14 cellular contexts compared by ENCODE assay signal in genomic region chr7:139699640-139700504, GRCh38.
DNase-seq lines count a peak whose midpoint lies in the region; ATAC-seq, FAIRE-seq and TF ChIP-seq lines count a peak whose summit lies in the region.
"Had no signal": no experiment of that assay in that cellular context is flagged by ENCODE, and none has a peak within 500 bp of the region (broad histone marks: within the 10 kb centered on the region; RNA-seq: fewer than 3 reads in every experiment).

No MANE protein-coding gene starts in this region.

- POLR2A ChIA-PET in IMR-90 (lab: Charles Lee; ENCODE audit: unreplicated experiment) (no interaction called here), K562 (lab: Yijun Ruan, JAX) (interaction anchor here (1.2 kb wide), 1 partner anchor 15 kb away, joined by 5 read pairs; no protein-coding TSS in a partner anchor)

- no peak overlapping the region for H3K56ac ChIP-seq in IMR-90 (ENCODE audit: extremely low read depth, insufficient read depth, low read length)

- TF ChIP-seq EP300 in K562 (IDR thresholded peaks at IDR 0.05; ENCODE audit: low read length), result no peak

- no peak overlapping the region for H4K8ac ChIP-seq in IMR-90 (ENCODE audit: low read depth in 2 of 2, low read length in 2 of 2)

- peak overlapping the region; percentile 85 for H3K27ac Mint-ChIP-seq in activated CD4-positive, alpha-beta T cell treated with anti-CD3 and anti-CD28 coated beads, Interleukin-2, amount 10 ng/mL, durations not matched to agents 24 days and 14 days
- peak overlapping the region; percentile 79 for H3K27ac Mint-ChIP-seq in stimulated activated effector memory CD8-positive, alpha-beta T cell treated with anti-CD3 and anti-CD28 coated beads, Interleukin-12 subunit alpha, Interleukin-12 subunit beta, amount 100 ng/mL, for 72 hours

- no TSS peak for BruUV-seq in IMR-90 (replicated peaks; lab: Mats Ljungman, UMichigan)
- BruUV-seq in K562 (replicated peaks; lab: Mats Ljungman, UMichigan), result no TSS peak

- dilution Hi-C loops in IMR-90 (cut with HindIII; ENCODE audit: low sequenced_read_pairs, unreplicated experiment), result no loop called here

- no peak overlapping the region for H2BK120ac ChIP-seq in IMR-90 (ENCODE audit: low read depth, low read length)

- peak; percentile 68 for DNase-seq in activated CD4-positive, alpha-beta T cell treated with anti-CD3 and anti-CD28 coated beads, Interleukin-2, amount 10 ng/mL, durations not matched to agents 24 days and 14 days
- DNase-seq in activated CD4-positive, alpha-beta T cell treated with anti-CD3 and anti-CD28 coated beads for 1 hour, result no peak
- DNase-seq in IMR-90, result no peak
- peak; percentile 49 to 58 (median 56) for DNase-seq in K562 (ENCODE audit: extremely low read depth in 1 of 4, low spot score in 3 of 4)
- DNase-seq in stimulated activated effector memory CD8-positive, alpha-beta T cell treated with anti-CD3 and anti-CD28 coated beads, Interleukin-12 subunit alpha, Interleukin-12 subunit beta, amount 100 ng/mL, for 72 hours (ENCODE audit: low spot score in 2 of 2), result peak; percentile 18 to 79
- no peak for DNase-seq in NCI-H2081 (lab: John Stamatoyannopoulos, UW)
- no peak for DNase-seq in G401 (ENCODE audit: low spot score)
- no peak for DNase-seq in stimulated activated CD4-positive, alpha-beta T cell treated with anti-CD3 and anti-CD28 coated beads, Interleukin-4, amount 100 ng/mL, for 1 hour
- DNase-seq: activated gamma-delta T cell treated with Interleukin-2 at 50 U/mL for 16 hours, GDM1, HCEC 1CT, left cardiac atrium, NCI-H1930, T1000 had no signal

- H3K4me3 ChIP-seq in IMR-90 (ENCODE audit: insufficient read depth, low read depth, low read length) (no peak overlapping the region), K562 (no peak overlapping the region)

- H2BK20ac ChIP-seq in IMR-90 (ENCODE audit: low read depth, low read length), result no peak overlapping the region

- no peak overlapping the region for H3K4me3 Mint-ChIP-seq in activated CD4-positive, alpha-beta T cell treated with anti-CD3 and anti-CD28 coated beads, Interleukin-2, amount 10 ng/mL, durations not matched to agents 24 days and 14 days
- peak overlapping the region; percentile 46 for H3K4me3 Mint-ChIP-seq in stimulated activated effector memory CD8-positive, alpha-beta T cell treated with anti-CD3 and anti-CD28 coated beads, Interleukin-12 subunit alpha, Interleukin-12 subunit beta, amount 100 ng/mL, for 72 hours

- in situ Hi-C loops in IMR-90 (cut with MboI; ENCODE audit: low sequenced_read_pairs) (no loop called here), K562 (cut with MboI) (no loop called here), G401 (cut with HindIII; ENCODE audit: low sequenced_read_pairs) (no loop called here)

- H3K23ac ChIP-seq in IMR-90 (ENCODE audit: low read depth, low read length), result no peak overlapping the region

- TF ChIP-seq POLR2A in IMR-90 (IDR thresholded peaks at IDR 0.05; ENCODE audit: low read depth, low read length) (no peak), K562 (conservative IDR thresholded peaks at IDR 0.05) (no peak)

- H3K79me1 ChIP-seq in IMR-90 (ENCODE audit: low read depth in 1 of 2, low read length in 2 of 2), result peaks cover 72 to 98% of the 10 kb centered on the region in 2 experiments

- peaks cover 36% of the 10 kb centered on the region for H3K4me1 Mint-ChIP-seq in activated CD4-positive, alpha-beta T cell treated with anti-CD3 and anti-CD28 coated beads, Interleukin-2, amount 10 ng/mL, durations not matched to agents 24 days and 14 days
- peaks cover 89% of the 10 kb centered on the region for H3K4me1 Mint-ChIP-seq in stimulated activated effector memory CD8-positive, alpha-beta T cell treated with anti-CD3 and anti-CD28 coated beads, Interleukin-12 subunit alpha, Interleukin-12 subunit beta, amount 100 ng/mL, for 72 hours

- H3K9me3 ChIP-seq in IMR-90 (ENCODE audit: control insufficient read depth, insufficient read depth, low read length), result no peaks in the 10 kb centered on the region
- H3K9me3 ChIP-seq in K562 (replicated peaks; ENCODE audit: control insufficient read depth, insufficient read depth, low read depth, low read length), result no peaks in the 10 kb centered on the region

- CTCF ChIA-PET in IMR-90 (lab: Yijun Ruan, JAX) (no interaction called here), K562 (lab: Yijun Ruan, JAX; ENCODE audit: low intra/inter-chr PET ratio) (no interaction called here)

- peak overlapping the region; percentile 37 for H2AK9ac ChIP-seq in IMR-90 (replicated peaks; ENCODE audit: low read depth, low read length, poor library complexity)

- no peaks in the 10 kb centered on the region for H3K9me3 Mint-ChIP-seq in activated CD4-positive, alpha-beta T cell treated with anti-CD3 and anti-CD28 coated beads, Interleukin-2, amount 10 ng/mL, durations not matched to agents 24 days and 14 days
- H3K9me3 Mint-ChIP-seq in stimulated activated effector memory CD8-positive, alpha-beta T cell treated with anti-CD3 and anti-CD28 coated beads, Interleukin-12 subunit alpha, Interleukin-12 subunit beta, amount 100 ng/mL, for 72 hours, result no peaks in the 10 kb centered on the region

- FAIRE-seq in K562 (lab: Jason Lieb, UNC), result no peak

- intact Hi-C loops in activated CD4-positive, alpha-beta T cell treated with anti-CD3 and anti-CD28 coated beads, Interleukin-2, amount 10 ng/mL, durations not matched to agents 24 days and 14 days (cut with micrococcal nuclease), result loop anchor here (1.0 kb wide), 1 partner anchor 18 kb away; no protein-coding TSS in a partner anchor
- intact Hi-C loops in IMR-90 (cut with micrococcal nuclease) (no loop called here), K562 (cut with micrococcal nuclease) (loop anchor here (2.0 kb wide), 1 partner anchor 53 kb away; no protein-coding TSS in a partner anchor)

- no peak overlapping the region for H3K9ac ChIP-seq in IMR-90 (ENCODE audit: low read depth, low read length)
- no peak overlapping the region for H3K9ac ChIP-seq in K562 (ENCODE audit: insufficient read depth in 1 of 2, low read depth in 2 of 2, low read length in 2 of 2)

- H4K91ac ChIP-seq in IMR-90 (ENCODE audit: insufficient read depth, low read depth, low read length), result peak overlapping the region; percentile 24; the same call in 1 of the 2 replicates

- TF ChIP-seq CTCF in IMR-90 (conservative IDR thresholded peaks at IDR 0.05; ENCODE audit: low read depth, low read length) (no peak), K562 (IDR thresholded peaks at IDR 0.05 in 2 of 3, conservative IDR thresholded peaks at IDR 0.05 in 1 of 3; ENCODE audit: insufficient read depth in 2 of 3, low read depth in 1 of 3, low read length in 3 of 3) (peak; percentile 54 to 73 (median 58))

- H3K4me1 ChIP-seq in IMR-90 (ENCODE audit: control insufficient read depth, insufficient read depth, low read length) (peaks cover 32% of the 10 kb centered on the region), K562 (replicated peaks in 1 of 2; ENCODE audit: control insufficient read depth in 2 of 2, insufficient read depth in 2 of 2, low read length in 2 of 2) (peaks cover 5 to 6% of the 10 kb centered on the region in 2 experiments)

- ATAC-seq in IMR-90 (ENCODE audit: low read depth) (no peak), K562 (peak; percentile 88)
- ATAC-seq in stimulated activated effector memory CD8-positive, alpha-beta T cell treated with anti-CD3 and anti-CD28 coated beads, Interleukin-12 subunit alpha, Interleukin-12 subunit beta, amount 100 ng/mL, for 72 hours, result peak; percentile 85
- ATAC-seq: left cardiac atrium had no signal

- TF ChIP-seq RAD21 in IMR-90 (IDR thresholded peaks at IDR 0.05; ENCODE audit: low read length) (no peak), K562 (CRISPR knock-in tag; conservative IDR thresholded peaks at IDR 0.05 in 1 of 2, IDR thresholded peaks at IDR 0.05 in 1 of 2) (peak in 1 of 2 experiments; percentile 51; a peak in 2 of 4 replicates)

- H3K4me2 ChIP-seq in IMR-90 (ENCODE audit: low read depth, low read length), result no peak overlapping the region
- no peak overlapping the region for H3K4me2 ChIP-seq in K562 (ENCODE audit: insufficient read depth, low read length)

- H2BK5ac ChIP-seq in IMR-90 (ENCODE audit: low read depth, low read length, poor library complexity, severe bottlenecking), result no peak overlapping the region

- no peak overlapping the region for H2BK15ac ChIP-seq in IMR-90 (ENCODE audit: low read depth, low read length)

- H4K20me1 ChIP-seq in IMR-90 (ENCODE audit: insufficient read depth, low read length) (peaks cover 96% of the 10 kb centered on the region), K562 (replicated peaks; ENCODE audit: control insufficient read depth, insufficient read depth, low read length) (peaks cover 9% of the 10 kb centered on the region)

- H3K27me3 Mint-ChIP-seq in activated CD4-positive, alpha-beta T cell treated with anti-CD3 and anti-CD28 coated beads, Interleukin-2, amount 10 ng/mL, durations not matched to agents 24 days and 14 days, result no peaks in the 10 kb centered on the region

- H3K27me3 ChIP-seq in IMR-90 (ENCODE audit: control insufficient read depth, insufficient read depth, low read length) (no peaks in the 10 kb centered on the region), K562 (ENCODE audit: control insufficient read depth in 2 of 2, insufficient read depth in 2 of 2, low read length in 2 of 2) (no peaks in the 10 kb centered on the region)

- no peak overlapping the region for H3K27ac ChIP-seq in IMR-90 (ENCODE audit: insufficient read depth, low read length)
- no peak overlapping the region for H3K27ac ChIP-seq in K562 (ENCODE audit: extremely low read depth, low read depth, low read length)

- H3K14ac ChIP-seq in IMR-90 (replicated peaks; ENCODE audit: low read depth, low read length), result no peak overlapping the region

- 86% methylated on average over 15 of the region's 18 CpGs; no CpG with 5 or more reads in 1 of the 2 experiments for WGBS in IMR-90 (ENCODE audit: extremely low coverage in 2 of 2, insufficient read length in 1 of 2), 2 experiments
- WGBS in K562 (ENCODE audit: insufficient coverage, low coverage, missing lambda C conversion rate), result 45% methylated on average over 18 of the region's 18 CpGs

- H2AK5ac ChIP-seq in IMR-90 (ENCODE audit: low read depth, low read length), result peak overlapping the region; percentile 50; the same call in 1 of the 2 replicates

- no peak overlapping the region; the same call in 1 of the 2 replicates for H3K4ac ChIP-seq in IMR-90 (ENCODE audit: low read depth, low read length)

- no peak overlapping the region for H4K5ac ChIP-seq in IMR-90 (ENCODE audit: low read depth, low read length)

- H3K36me3 ChIP-seq in IMR-90 (ENCODE audit: control insufficient read depth, insufficient read depth, low read length) (peaks cover 67% of the 10 kb centered on the region), K562 (ENCODE audit: control insufficient read depth, insufficient read depth, low read length) (peaks cover 3% of the 10 kb centered on the region)

- no peaks in the 10 kb centered on the region for H3K79me2 ChIP-seq in K562 (ENCODE audit: control insufficient read depth, insufficient read depth, low read length)

- H3K18ac ChIP-seq in IMR-90 (ENCODE audit: low read depth, low read length), result no peak overlapping the region

- H2AFZ ChIP-seq in IMR-90 (replicated peaks; ENCODE audit: low read length, poor library complexity), result peak overlapping the region; percentile 8
- no peak overlapping the region; the same call in 1 of the 2 replicates for H2AFZ ChIP-seq in K562 (ENCODE audit: low read depth, low read length)

- H3K9me1 ChIP-seq in IMR-90 (ENCODE audit: insufficient read depth, low read length) (peaks cover 51% of the 10 kb centered on the region), K562 (ENCODE audit: control insufficient read depth, insufficient read depth, low read length) (peaks cover 6% of the 10 kb centered on the region)

- peaks cover 4% of the 10 kb centered on the region for H3K36me3 Mint-ChIP-seq in activated CD4-positive, alpha-beta T cell treated with anti-CD3 and anti-CD28 coated beads, Interleukin-2, amount 10 ng/mL, durations not matched to agents 24 days and 14 days (ENCODE audit: low read depth)
- peaks cover 33% of the 10 kb centered on the region for H3K36me3 Mint-ChIP-seq in stimulated activated effector memory CD8-positive, alpha-beta T cell treated with anti-CD3 and anti-CD28 coated beads, Interleukin-12 subunit alpha, Interleukin-12 subunit beta, amount 100 ng/mL, for 72 hours

Comparison
In these comparisons a context has a peak if more than half of its experiments do, and no peak if none do; other contexts are left out.
1. DNase-seq: peak in activated CD4-positive, alpha-beta T cell treated with anti-CD3 and anti-CD28 coated beads, Interleukin-2, amount 10 ng/mL, durations not matched to agents 24 days and 14 days (single experiment), K562 (4 of 4) and stimulated activated effector memory CD8-positive, alpha-beta T cell treated with anti-CD3 and anti-CD28 coated beads, Interleukin-12 subunit alpha, Interleukin-12 subunit beta, amount 100 ng/mL, for 72 hours (2 of 2); none in activated CD4-positive, alpha-beta T cell treated with anti-CD3 and anti-CD28 coated beads for 1 hour (single experiment), IMR-90 (single experiment), NCI-H2081 (0 of 2), G401 (single experiment) and stimulated activated CD4-positive, alpha-beta T cell treated with anti-CD3 and anti-CD28 coated beads, Interleukin-4, amount 100 ng/mL, for 1 hour (single experiment).